1 cellular context compared by ENCODE assay signal in the genomic region with DNA sequence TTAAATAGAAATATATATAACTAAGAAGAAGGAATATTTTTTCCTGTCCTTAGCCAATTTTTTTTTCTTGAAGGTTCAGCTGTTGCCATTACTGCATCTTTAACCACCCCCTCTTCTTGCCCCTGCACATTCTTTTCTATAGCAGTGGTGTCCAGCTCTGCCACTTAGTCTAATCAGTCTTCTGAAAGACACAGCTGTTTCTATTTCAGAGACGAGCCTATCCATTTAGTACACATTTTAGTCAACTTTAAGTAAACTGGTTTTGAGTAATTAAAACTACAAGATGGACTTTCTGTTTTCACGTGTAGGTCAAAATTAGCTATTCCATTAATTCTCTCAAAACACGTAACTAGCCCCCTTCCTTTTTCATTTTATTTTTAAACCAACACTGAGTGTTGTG.
TF ChIP-seq lines count a peak whose summit lies in the region.

No MANE protein-coding gene starts in this region.

TF ChIP-seq in GM12878, 131 proteins besides CTCF, POLR2A, EP300 and RAD21 (continued from another document):
- TF ChIP-seq ELK1 (IDR thresholded peaks at IDR 0.05; ENCODE audit: low read depth, low read length) (no peak), HDGF (IDR thresholded peaks at IDR 0.05) (no peak)
